8 cellular contexts compared by ENCODE assay signal in genomic region chr11:10450451-10451398, GRCh38. TPM values are rescaled to one million over a fixed set of nuclear protein-coding genes. Genes with fewer than 3 reads are reported as not detected.
DNase-seq lines count a peak whose midpoint lies in the region; ATAC-seq and TF ChIP-seq lines count a peak whose summit lies in the region.

No MANE protein-coding gene starts in this region.

- TF ChIP-seq CTCF in HFF-Myc (IDR thresholded peaks at IDR 0.05; ENCODE audit: low read depth, low read length, missing control alignments) (peak; percentile 27), smooth muscle cell (IDR thresholded peaks at IDR 0.05; ENCODE audit: borderline replicate concordance, insufficient read depth, poor library complexity, severe bottlenecking) (peak; percentile 53)

- peak overlapping the region; percentile 39 for H3K9ac ChIP-seq in smooth muscle cell (ENCODE audit: low read depth)

- no peaks in the 10 kb centered on the region for H3K36me3 ChIP-seq in CD4-positive, CD25-positive, alpha-beta regulatory T cell (ENCODE audit: control insufficient read depth, insufficient read depth, low read length)
- H3K36me3 ChIP-seq in smooth muscle cell (ENCODE audit: low read depth) = no peaks in the 10 kb centered on the region

- H3K4me3 ChIP-seq in CD4-positive, CD25-positive, alpha-beta regulatory T cell (ENCODE audit: low read depth, low read length) = peak overlapping the region; percentile 62
- H3K4me3 ChIP-seq in HFF-Myc (replicated peaks; ENCODE audit: low read depth, low read length) (peak overlapping the region; percentile 30), smooth muscle cell (peak overlapping the region; percentile 64)

- H3K27me3 ChIP-seq in CD4-positive, CD25-positive, alpha-beta regulatory T cell (ENCODE audit: control insufficient read depth, insufficient read depth, low read length) = no peaks in the 10 kb centered on the region
- H3K27me3 ChIP-seq in smooth muscle cell (ENCODE audit: low read depth) = peaks cover 37% of the 10 kb centered on the region

- WGBS in smooth muscle cell (ENCODE audit: low lambda C conversion rate) = 2% methylated on average over 56 of the region's 95 CpGs

- DNase-seq in CD4-positive, CD25-positive, alpha-beta regulatory T cell = peak; percentile 36 to 69 (median 65)
- DNase-seq in HFF-Myc (ENCODE audit: extremely low read depth, low read depth) = no peak
- DNase-seq in T-helper 1 cell = peak; percentile 26 to 55 (median 42)
- DNase-seq in T47D (ENCODE audit: low read depth in 1 of 2, low spot score in 1 of 2) = peak; percentile 80 to 82
- DNase-seq in immature natural killer cell = peak; percentile 32 to 45 (median 38)
- DNase-seq in smooth muscle cell (lab: John Stamatoyannopoulos, UW; ENCODE audit: unreplicated experiment) = no peak

- in situ Hi-C loops in T47D (cut with HindIII; ENCODE audit: low pct_unique_long_range_greater_than_20kb, low sequenced_read_pairs) = no loop called here

- no peaks in the 10 kb centered on the region for H4K20me1 ChIP-seq in smooth muscle cell (ENCODE audit: low read depth)

- peak overlapping the region; percentile 93 to 99 (median 94) for H3K27ac Mint-ChIP-seq in CD4-positive, CD25-positive, alpha-beta regulatory T cell
- H3K27ac Mint-ChIP-seq in immature natural killer cell = peak overlapping the region in 4 of 6 donors; percentile 57 to 88 (median 72)

- peaks cover 31% of the 10 kb centered on the region for H3K4me1 ChIP-seq in CD4-positive, CD25-positive, alpha-beta regulatory T cell (ENCODE audit: control insufficient read depth, insufficient read depth, low read length, poor library complexity, severe bottlenecking)
- H3K4me1 ChIP-seq in smooth muscle cell (ENCODE audit: low read depth) = peaks cover 8% of the 10 kb centered on the region

- H3K4me1 Mint-ChIP-seq in CD4-positive, CD25-positive, alpha-beta regulatory T cell = peaks cover 9 to 55% (median 43%) of the 10 kb centered on the region in 4 donors
- peaks cover 46 to 47% of the 10 kb centered on the region in 2 donors for H3K4me1 Mint-ChIP-seq in immature natural killer cell

- peak; percentile 68 to 77 for ATAC-seq in CD4-positive, CD25-positive, alpha-beta regulatory T cell (ENCODE audit: low read depth in 2 of 2)
- no peak for ATAC-seq in HG02938 (IDR thresholded peaks at IDR 0.05; ENCODE audit: unreplicated experiment)
- no peak for ATAC-seq in HG03521 (IDR thresholded peaks at IDR 0.05; ENCODE audit: unreplicated experiment)

- H3K4me2 ChIP-seq in smooth muscle cell = peak overlapping the region; percentile 95

- H2AFZ ChIP-seq in smooth muscle cell (ENCODE audit: low read depth) = peak overlapping the region; percentile 89

- no peaks in the 10 kb centered on the region for H3F3A ChIP-seq in smooth muscle cell (ENCODE audit: low read depth)

- H3K9me3 ChIP-seq in CD4-positive, CD25-positive, alpha-beta regulatory T cell (ENCODE audit: control insufficient read depth in 2 of 2, low read length in 2 of 2) = no peaks in the 10 kb centered on the region
- no peaks in the 10 kb centered on the region for H3K9me3 ChIP-seq in smooth muscle cell (replicated peaks; ENCODE audit: low read depth)

- H3K36me3 Mint-ChIP-seq in CD4-positive, CD25-positive, alpha-beta regulatory T cell = no peaks in the 10 kb centered on the region
- no peaks in the 10 kb centered on the region for H3K36me3 Mint-ChIP-seq in immature natural killer cell

- peaks cover 6% of the 10 kb centered on the region for H3K27me3 Mint-ChIP-seq in CD4-positive, CD25-positive, alpha-beta regulatory T cell
- peaks cover 6 to 23% (median 13%) of the 10 kb centered on the region in 3 donors for H3K27me3 Mint-ChIP-seq in immature natural killer cell (ENCODE audit: low read depth in 3 of 3)

- H3K79me2 ChIP-seq in smooth muscle cell (ENCODE audit: low read depth) = no peaks in the 10 kb centered on the region

- peak overlapping the region; percentile 89 to 95 (median 92) for H3K4me3 Mint-ChIP-seq in CD4-positive, CD25-positive, alpha-beta regulatory T cell
- H3K4me3 Mint-ChIP-seq in immature natural killer cell = peak overlapping the region; percentile 80 to 90 (median 89)

- H3K27ac ChIP-seq in CD4-positive, CD25-positive, alpha-beta regulatory T cell (ENCODE audit: insufficient read depth, low read length, poor library complexity, severe bottlenecking) = peak overlapping the region; percentile 76
- H3K27ac ChIP-seq in smooth muscle cell (ENCODE audit: low read depth) = no peak overlapping the region

- H3K9me3 Mint-ChIP-seq in CD4-positive, CD25-positive, alpha-beta regulatory T cell = no peaks in the 10 kb centered on the region
- H3K9me3 Mint-ChIP-seq in immature natural killer cell = no peaks in the 10 kb centered on the region

RNA-seq across cellular contexts. Expression of gene AMPD3, which starts 4.3 kb away (rescaled TPM):
- 19.7 TPM for total RNA-seq in CD4-positive, CD25-positive, alpha-beta regulatory T cell
- 10 to 100 TPM in 1 of 4 donors, 1 to 10 TPM in 3; 6.4 to 11.9 (median 7.3) TPM for polyA plus RNA-seq in CD4-positive, CD25-positive, alpha-beta regulatory T cell
- polyA plus RNA-seq in immature natural killer cell (1 to 10 TPM; 2.5 to 4.9 (median 4.0) TPM), smooth muscle cell (0.67 and 2.1 TPM in 2 replicates)
- total RNA-seq in smooth muscle cell = 3.6 and 3.9 TPM in 2 replicates

Comparison
In these comparisons a context has a peak if more than half of its experiments do, and no peak if none do; other contexts are left out.
1. ATAC-seq: peak in CD4-positive, CD25-positive, alpha-beta regulatory T cell (2 of 2); none in HG02938 (single experiment) and HG03521 (single experiment).
2. DNase-seq: peak in CD4-positive, CD25-positive, alpha-beta regulatory T cell (3 of 3), T-helper 1 cell (5 of 5), T47D (2 of 2) and immature natural killer cell (3 of 3); none in HFF-Myc (single experiment) and smooth muscle cell (single experiment).
3. Peak in every context shown above with its lines, with median percentiles within 50 percentile points of each other: H3K4me3 ChIP-seq.